18 cellular contexts compared by ENCODE assay signal in genomic region chr2:112841399-112842044, GRCh38. TPM values are rescaled to one million over a fixed set of nuclear protein-coding genes. Genes with fewer than 3 reads are reported as not detected.
DNase-seq lines count a peak whose midpoint lies in the region; ATAC-seq and TF ChIP-seq lines count a peak whose summit lies in the region.
"Had no signal": no experiment of that assay in that cellular context is flagged by ENCODE, and none has a peak within 500 bp of the region (broad histone marks: within the 10 kb centered on the region; RNA-seq: fewer than 3 reads in every experiment).

No MANE protein-coding gene starts in this region.

- POLR2A ChIA-PET in naive thymus-derived CD4-positive, alpha-beta T cell (lab: Charles Lee): no interaction called here

- H3K9me2 ChIP-seq in Karpas-422 (replicated peaks; ENCODE audit: insufficient read depth, low read length): no peaks in the 10 kb centered on the region

- no peak overlapping the region for H3K4me3 Mint-ChIP-seq in activated naive CD8-positive, alpha-beta T cell treated with anti-CD3 and anti-CD28 coated beads, Interleukin-2, amount 50 U/mL, for 24 hours
- H3K4me3 Mint-ChIP-seq in naive thymus-derived CD4-positive, alpha-beta T cell: no peak overlapping the region
- H3K4me3 Mint-ChIP-seq: effector memory CD8-positive, alpha-beta T cell; mesothelial cell of epicardium had no signal

- no peaks in the 10 kb centered on the region for H3K27me3 ChIP-seq in Karpas-422 (ENCODE audit: low read length)
- no peaks in the 10 kb centered on the region for H3K27me3 ChIP-seq in naive thymus-derived CD4-positive, alpha-beta T cell (ENCODE audit: control insufficient read depth in 2 of 2, insufficient read depth in 2 of 2, low read length in 2 of 2)
- H3K27me3 ChIP-seq: ovary had no signal

- TF ChIP-seq CTCF in GM12865 (IDR thresholded peaks at IDR 0.05; ENCODE audit: insufficient read depth, low read depth, low read length, missing control alignments): no peak

- H3K79me2 ChIP-seq in Karpas-422 (ENCODE audit: low read length): no peaks in the 10 kb centered on the region

- H3K36me3 ChIP-seq in Karpas-422 (ENCODE audit: insufficient read depth, low read length): no peaks in the 10 kb centered on the region
- H3K36me3 ChIP-seq in naive thymus-derived CD4-positive, alpha-beta T cell (ENCODE audit: control insufficient read depth in 2 of 3, insufficient read depth in 3 of 3, low read length in 3 of 3): no peaks in the 10 kb centered on the region
- H3K36me3 ChIP-seq: ovary had no signal

- intact Hi-C loops in naive thymus-derived CD4-positive, alpha-beta T cell (cut with micrococcal nuclease): no loop called here

- CTCF ChIA-PET in naive thymus-derived CD4-positive, alpha-beta T cell (lab: Charles Lee): no interaction called here

- ATAC-seq in activated naive CD8-positive, alpha-beta T cell treated with anti-CD3 and anti-CD28 coated beads, Interleukin-2, amount 50 U/mL, for 24 hours: no peak
- ATAC-seq in naive thymus-derived CD4-positive, alpha-beta T cell: peak; percentile 37
- ATAC-seq: effector memory CD8-positive, alpha-beta T cell; PC-3 had no signal

- peaks cover 10% of the 10 kb centered on the region; the same call in 1 of the 2 replicates for H3K4me1 ChIP-seq in Karpas-422 (ENCODE audit: low read length)
- no peaks in the 10 kb centered on the region for H3K4me1 ChIP-seq in naive thymus-derived CD4-positive, alpha-beta T cell (ENCODE audit: control insufficient read depth in 2 of 2, insufficient read depth in 2 of 2, low read length in 2 of 2)

- H4K20me1 ChIP-seq in Karpas-422 (ENCODE audit: insufficient read depth, low read depth, low read length): no peaks in the 10 kb centered on the region

- H3K4me1 Mint-ChIP-seq in activated naive CD8-positive, alpha-beta T cell treated with anti-CD3 and anti-CD28 coated beads, Interleukin-2, amount 50 U/mL, for 24 hours: peaks cover 12% of the 10 kb centered on the region
- peaks cover 0 to 11% (median 0%) of the 10 kb centered on the region in 7 donors for H3K4me1 Mint-ChIP-seq in naive thymus-derived CD4-positive, alpha-beta T cell

- no peak overlapping the region for H3K4me2 ChIP-seq in Karpas-422 (ENCODE audit: low read depth, low read length, poor library complexity, severe bottlenecking)

- DNase-seq in GM12865 (ENCODE audit: low read depth) (peak; percentile 25), Karpas-422 (peak; percentile 39), NCI-H187 (lab: John Stamatoyannopoulos, UW) (no peak), caudate nucleus (lab: John Stamatoyannopoulos, UW) (no peak), hepatic stellate cell (ENCODE audit: low spot score) (no peak)
- DNase-seq in activated naive CD8-positive, alpha-beta T cell treated with anti-CD3 and anti-CD28 coated beads, Interleukin-2, amount 50 U/mL, for 24 hours: no peak
- DNase-seq in naive thymus-derived CD4-positive, alpha-beta T cell: no peak
- no peak for DNase-seq in stimulated activated CD4-positive, alpha-beta T cell treated with anti-CD3 and anti-CD28 coated beads, Interleukin-2, amount 100 ng/mL, for 48 hours
- DNase-seq: activated CD4-positive, CD25-positive, alpha-beta regulatory T cell; activated naive CD4-positive, alpha-beta T cell treated with anti-CD3 and anti-CD28 coated beads, Interleukin-2, amount 50 U/mL, for 16 hours; DND-41; effector memory CD8-positive, alpha-beta T cell; NCI-H1105 treated with DMSO at 0.1 percent for 48 hours; ovary; PC-3; small intestine; substantia nigra had no signal

- no peaks in the 10 kb centered on the region for H3K36me3 Mint-ChIP-seq in activated naive CD8-positive, alpha-beta T cell treated with anti-CD3 and anti-CD28 coated beads, Interleukin-2, amount 50 U/mL, for 24 hours (ENCODE audit: low read depth)
- no peaks in the 10 kb centered on the region for H3K36me3 Mint-ChIP-seq in naive thymus-derived CD4-positive, alpha-beta T cell
- H3K36me3 Mint-ChIP-seq: mesothelial cell of epicardium had no signal

- no peaks in the 10 kb centered on the region for H3K9me3 ChIP-seq in Karpas-422 (ENCODE audit: low read length)
- H3K9me3 ChIP-seq in naive thymus-derived CD4-positive, alpha-beta T cell (ENCODE audit: control insufficient read depth in 2 of 3, low read length in 3 of 3): no peaks in the 10 kb centered on the region
- H3K9me3 ChIP-seq: ovary had no signal

- no peak overlapping the region for H3K27ac ChIP-seq in Karpas-422 (ENCODE audit: low read length)
- no peak overlapping the region for H3K27ac ChIP-seq in naive thymus-derived CD4-positive, alpha-beta T cell (ENCODE audit: low read depth, low read length)
- H3K27ac ChIP-seq in caudate nucleus (ENCODE audit: low read depth, low read length): no peak overlapping the region
- H3K27ac ChIP-seq: ovary had no signal

- H3K9me3 Mint-ChIP-seq in activated naive CD8-positive, alpha-beta T cell treated with anti-CD3 and anti-CD28 coated beads, Interleukin-2, amount 50 U/mL, for 24 hours: no peaks in the 10 kb centered on the region
- H3K9me3 Mint-ChIP-seq in naive thymus-derived CD4-positive, alpha-beta T cell: no peaks in the 10 kb centered on the region
- H3K9me3 Mint-ChIP-seq: effector memory CD8-positive, alpha-beta T cell had no signal

- H3K27ac Mint-ChIP-seq in activated naive CD8-positive, alpha-beta T cell treated with anti-CD3 and anti-CD28 coated beads, Interleukin-2, amount 50 U/mL, for 24 hours: peak overlapping the region; percentile 7
- H3K27ac Mint-ChIP-seq in naive thymus-derived CD4-positive, alpha-beta T cell: no peak overlapping the region
- H3K27ac Mint-ChIP-seq: effector memory CD8-positive, alpha-beta T cell; mesothelial cell of epicardium had no signal

- peaks cover 25% of the 10 kb centered on the region for H3K27me3 Mint-ChIP-seq in activated naive CD8-positive, alpha-beta T cell treated with anti-CD3 and anti-CD28 coated beads, Interleukin-2, amount 50 U/mL, for 24 hours
- H3K27me3 Mint-ChIP-seq in naive thymus-derived CD4-positive, alpha-beta T cell: peaks cover 12 to 53% (median 26%) of the 10 kb centered on the region in 5 donors

- no peak overlapping the region for H3K9ac ChIP-seq in Karpas-422 (ENCODE audit: low read length)

- H2AFZ ChIP-seq in Karpas-422 (ENCODE audit: low read length): no peak overlapping the region

- no peak overlapping the region for H3K4me3 ChIP-seq in GM12865 (ENCODE audit: low read depth, low read length)
- no peak overlapping the region for H3K4me3 ChIP-seq in Karpas-422 (ENCODE audit: low read length)
- no peak overlapping the region for H3K4me3 ChIP-seq in naive thymus-derived CD4-positive, alpha-beta T cell (ENCODE audit: low read length)
- H3K4me3 ChIP-seq: ovary had no signal

RNA-seq across cellular contexts. Expression of gene IL1B, which starts 4.9 kb away (rescaled TPM):
- total RNA-seq in Karpas-422 (2014; rRNA removed; shearing (Covaris generic); ENCODE audit: low replicate concordance): not detected in 2 replicates
- total RNA-seq in naive thymus-derived CD4-positive, alpha-beta T cell: 100 to 1,000 TPM in 2 of 5 experiments, 1 to 10 TPM in 1, under 1 TPM in 2; 0.17 to 615 (median 1.1) TPM
- polyA plus RNA-seq in naive thymus-derived CD4-positive, alpha-beta T cell: not detected

RNA-seq across cellular contexts. Expression of gene IL1A, which starts 57.2 kb away (rescaled TPM):
- 0.15 TPM in 1 of 2 replicates, not detected in the other for total RNA-seq in Karpas-422 (2014; rRNA removed; shearing (Covaris generic); ENCODE audit: low replicate concordance)
- 1 to 10 TPM in 2 of 5 experiments, under 1 TPM in 2, not detected in 1; 0.22 to 4.3 (median 1.0) TPM for total RNA-seq in naive thymus-derived CD4-positive, alpha-beta T cell
- polyA plus RNA-seq in naive thymus-derived CD4-positive, alpha-beta T cell: not detected

Comparison
In these comparisons a context has a peak if more than half of its experiments do, and no peak if none do; other contexts are left out.
1. DNase-seq: peak in GM12865 (single experiment) and Karpas-422 (single experiment); none in activated naive CD8-positive, alpha-beta T cell treated with anti-CD3 and anti-CD28 coated beads, Interleukin-2, amount 50 U/mL, for 24 hours (single experiment), naive thymus-derived CD4-positive, alpha-beta T cell (0 of 9), NCI-H187 (0 of 2), caudate nucleus (0 of 61), stimulated activated CD4-positive, alpha-beta T cell treated with anti-CD3 and anti-CD28 coated beads, Interleukin-2, amount 100 ng/mL, for 48 hours (0 of 2) and hepatic stellate cell (single experiment).